In genomic region chr13:48405865-48406264, GRCh38 we compare ENCODE assay signal across 20 cellular contexts. TPM values are rescaled to one million over a fixed set of nuclear protein-coding genes. Genes with fewer than 3 reads are reported as not detected.
DNase-seq lines count a peak whose midpoint lies in the region; ATAC-seq and TF ChIP-seq lines count a peak whose summit lies in the region.
"Had no signal": no experiment of that assay in that cellular context is flagged by ENCODE, and none has a peak within 500 bp of the region (broad histone marks: within the 10 kb centered on the region; RNA-seq: fewer than 3 reads in every experiment).

No MANE protein-coding gene starts in this region.

- intact Hi-C loops in Right ventricle myocardium superior (cut with DNase I): no loop called here
- intact Hi-C loops in dendritic cell treated with granulocyte-macrophage colony-stimulating factor and Interleukin-4, amounts not matched to agents 40 ng/mL and 50 ng/mL, for 4 days (cut with micrococcal nuclease): no loop called here

- peaks cover 77% of the 10 kb centered on the region for H3K36me3 Mint-ChIP-seq in dendritic cell treated with granulocyte-macrophage colony-stimulating factor and Interleukin-4, amounts not matched to agents 40 ng/mL and 50 ng/mL, for 4 days (ENCODE audit: low read depth)
- peaks cover 10% of the 10 kb centered on the region for H3K36me3 Mint-ChIP-seq in neural crest cell (ENCODE audit: low read depth)

- no peak overlapping the region for H3K4me3 ChIP-seq in right atrium auricular region
- no peak overlapping the region for H3K4me3 ChIP-seq in BE2C (ENCODE audit: low read depth, low read length)

- H3K27ac ChIP-seq in right atrium auricular region: peak overlapping the region; percentile 74 to 75

- H3K27ac Mint-ChIP-seq in dendritic cell treated with granulocyte-macrophage colony-stimulating factor and Interleukin-4, amounts not matched to agents 40 ng/mL and 50 ng/mL, for 4 days: peak overlapping the region; percentile 53
- peak overlapping the region; percentile 31 for H3K27ac Mint-ChIP-seq in neural crest cell (ENCODE audit: unreplicated experiment)
- H3K27ac Mint-ChIP-seq: activated naive CD4-positive, alpha-beta T cell treated with anti-CD3 and anti-CD28 coated beads, Interleukin-2, amount 50 U/mL, for 72 hours; endodermal cell; stimulated activated naive CD8-positive, alpha-beta T cell treated with anti-CD3 and anti-CD28 coated beads, Interleukin-15, amount 100 ng/mL, for 72 hours had no signal

- H3K9me3 Mint-ChIP-seq in dendritic cell treated with granulocyte-macrophage colony-stimulating factor and Interleukin-4, amounts not matched to agents 40 ng/mL and 50 ng/mL, for 4 days: no peaks in the 10 kb centered on the region
- H3K9me3 Mint-ChIP-seq in neural crest cell: no peaks in the 10 kb centered on the region
- H3K9me3 Mint-ChIP-seq: activated naive CD4-positive, alpha-beta T cell treated with anti-CD3 and anti-CD28 coated beads, Interleukin-2, amount 50 U/mL, for 72 hours; endodermal cell; naive B cell; stimulated activated naive CD8-positive, alpha-beta T cell treated with anti-CD3 and anti-CD28 coated beads, Interleukin-15, amount 100 ng/mL, for 72 hours had no signal

- H3K36me3 ChIP-seq in right atrium auricular region (no peaks in the 10 kb centered on the region), BE2C (peaks cover 5% of the 10 kb centered on the region; the same call in 1 of the 2 replicates)

- no peaks in the 10 kb centered on the region for H3K9me3 ChIP-seq in right atrium auricular region
- no peaks in the 10 kb centered on the region for H3K9me3 ChIP-seq in BE2C

- DNase-seq in right atrium auricular region (ENCODE audit: low spot score) (no peak), Right ventricle myocardium superior (no peak), neural crest cell (ENCODE audit: low read depth, low spot score) (no peak), HK-2 (ENCODE audit: unreplicated experiment) (no peak), BE2C (no peak), NCI-H446 (lab: John Stamatoyannopoulos, UW) (no peak)
- DNase-seq: activated CD4-positive, CD25-positive, alpha-beta regulatory T cell treated with anti-CD3 and anti-CD28 coated beads, Interleukin-2, amount 50 U/mL, for 72 hours; activated CD8-positive, alpha-beta memory T cell treated with anti-CD3 and anti-CD28 coated beads, Interleukin-2, amount 50 U/mL, for 48 hours; endodermal cell; foreskin melanocyte; GDM1; naive B cell; NCI-H1930; NCI-H510A; stimulated activated naive CD8-positive, alpha-beta T cell treated with anti-CD3 and anti-CD28 coated beads, Interleukin-15, amount 100 ng/mL, for 72 hours had no signal

- H3K27me3 ChIP-seq in right atrium auricular region (no peaks in the 10 kb centered on the region), BE2C (no peaks in the 10 kb centered on the region)

- peaks cover 40% of the 10 kb centered on the region for H3K4me1 Mint-ChIP-seq in dendritic cell treated with granulocyte-macrophage colony-stimulating factor and Interleukin-4, amounts not matched to agents 40 ng/mL and 50 ng/mL, for 4 days (ENCODE audit: low read depth)
- peaks cover 23% of the 10 kb centered on the region for H3K4me1 Mint-ChIP-seq in neural crest cell

- H3K4me1 ChIP-seq in right atrium auricular region: peaks cover 0 to 21% of the 10 kb centered on the region in 2 donors
- no peaks in the 10 kb centered on the region for H3K4me1 ChIP-seq in BE2C

- no peak for ATAC-seq in Right ventricle myocardium superior (ENCODE audit: poor library complexity)
- ATAC-seq in HG02852 (IDR thresholded peaks at IDR 0.05; ENCODE audit: unreplicated experiment): no peak
- ATAC-seq: activated naive CD4-positive, alpha-beta T cell treated with anti-CD3 and anti-CD28 coated beads, Interleukin-2, amount 50 U/mL, for 72 hours; HCT116; stimulated activated naive CD8-positive, alpha-beta T cell treated with anti-CD3 and anti-CD28 coated beads, Interleukin-15, amount 100 ng/mL, for 72 hours had no signal

- H3K4me3 Mint-ChIP-seq in dendritic cell treated with granulocyte-macrophage colony-stimulating factor and Interleukin-4, amounts not matched to agents 40 ng/mL and 50 ng/mL, for 4 days: peak overlapping the region; percentile 37
- H3K4me3 Mint-ChIP-seq in neural crest cell: peak overlapping the region; percentile 22
- H3K4me3 Mint-ChIP-seq: endodermal cell; naive B cell; stimulated activated naive CD8-positive, alpha-beta T cell treated with anti-CD3 and anti-CD28 coated beads, Interleukin-15, amount 100 ng/mL, for 72 hours had no signal

- TF ChIP-seq CTCF in right atrium auricular region (IDR thresholded peaks at IDR 0.05) (no peak), neural crest cell (conservative IDR thresholded peaks at IDR 0.05) (no peak), BE2C (IDR thresholded peaks at IDR 0.05; ENCODE audit: low read depth, low read length) (no peak)

- H3K27me3 Mint-ChIP-seq in dendritic cell treated with granulocyte-macrophage colony-stimulating factor and Interleukin-4, amounts not matched to agents 40 ng/mL and 50 ng/mL, for 4 days: no peaks in the 10 kb centered on the region
- H3K27me3 Mint-ChIP-seq in neural crest cell (ENCODE audit: low read depth): no peaks in the 10 kb centered on the region
- H3K27me3 Mint-ChIP-seq: naive B cell; stimulated activated naive CD8-positive, alpha-beta T cell treated with anti-CD3 and anti-CD28 coated beads, Interleukin-15, amount 100 ng/mL, for 72 hours had no signal

RNA-seq across cellular contexts. Expression of gene LPAR6, which starts 7.0 kb away (rescaled TPM):
- total RNA-seq in right atrium auricular region: 1 to 10 TPM; 6.1 to 9.3 TPM
- total RNA-seq in Right ventricle myocardium superior: 10.3 TPM
- 22.3 and 23.8 TPM in 2 replicates for total RNA-seq in neural crest cell
- not detected for polyA plus RNA-seq in BE2C (2012; ENCODE audit: insufficient read depth, insufficient read length, low read depth)
- total RNA-seq: M059J had no signal
